In genomic region chr4:100428051-100428450, GRCh38 we compare ENCODE assay signal across 10 cellular contexts.
DNase-seq lines count a peak whose midpoint lies in the region; ATAC-seq and TF ChIP-seq lines count a peak whose summit lies in the region.
"Had no signal": no experiment of that assay in that cellular context is flagged by ENCODE, and none has a peak within 500 bp of the region (broad histone marks: within the 10 kb centered on the region; RNA-seq: fewer than 3 reads in every experiment).

No MANE protein-coding gene starts in this region.

- no peaks in the 10 kb centered on the region for H3K4me1 ChIP-seq in smooth muscle cell (ENCODE audit: low read depth)

- H3K9ac ChIP-seq in smooth muscle cell (ENCODE audit: low read depth) = no peak overlapping the region

- peak; percentile 61 for DNase-seq in HPDE6-E6E7 (ENCODE audit: extremely low spot score)
- peak; percentile 83 for DNase-seq in SKM-1 (lab: John Stamatoyannopoulos, UW; ENCODE audit: unreplicated experiment)
- DNase-seq in smooth muscle cell (lab: John Stamatoyannopoulos, UW; ENCODE audit: unreplicated experiment) = peak; percentile 2
- DNase-seq in NCI-H1694 treated with DMSO at 0.1 percent for 48 hours (lab: John Stamatoyannopoulos, UW) = no peak
- DNase-seq in activated effector memory CD4-positive, alpha-beta T cell treated with Interleukin-2 at 50 U/mL for 16 hours = no peak
- DNase-seq: activated CD8-positive, alpha-beta memory T cell treated with anti-CD3 and anti-CD28 coated beads, Interleukin-2, amount 10 ng/mL, durations not matched to agents 7 days and 5 days; DND-41; NCI-H510A had no signal

- peak overlapping the region; percentile 20 for H3K4me2 ChIP-seq in smooth muscle cell

- H3K27ac ChIP-seq in smooth muscle cell (ENCODE audit: low read depth) = peak overlapping the region; percentile 73

- no peaks in the 10 kb centered on the region for H4K20me1 ChIP-seq in smooth muscle cell (ENCODE audit: low read depth)

- H3K9me3 ChIP-seq in smooth muscle cell (replicated peaks; ENCODE audit: low read depth) = no peaks in the 10 kb centered on the region

- no peaks in the 10 kb centered on the region for H3K36me3 ChIP-seq in smooth muscle cell (ENCODE audit: low read depth)

- peaks cover 7% of the 10 kb centered on the region for H3F3A ChIP-seq in smooth muscle cell (ENCODE audit: low read depth)

- peak; percentile 99 for ATAC-seq in esophagus mucosa
- no peak for ATAC-seq in HG02642 (IDR thresholded peaks at IDR 0.05; ENCODE audit: poor library complexity, unreplicated experiment)
- ATAC-seq: activated CD8-positive, alpha-beta memory T cell treated with anti-CD3 and anti-CD28 coated beads, Interleukin-2, amount 10 ng/mL, durations not matched to agents 7 days and 5 days had no signal

- 17% methylated on average over 2 of the region's 2 CpGs for WGBS in smooth muscle cell (ENCODE audit: low lambda C conversion rate)

- TF ChIP-seq CTCF in smooth muscle cell (IDR thresholded peaks at IDR 0.05; ENCODE audit: borderline replicate concordance, insufficient read depth, poor library complexity, severe bottlenecking) = no peak

- no peak overlapping the region for H3K4me3 ChIP-seq in smooth muscle cell

- no peaks in the 10 kb centered on the region for H3K27me3 ChIP-seq in smooth muscle cell (ENCODE audit: low read depth)

- no peak overlapping the region for H2AFZ ChIP-seq in smooth muscle cell (ENCODE audit: low read depth)

- H3K79me2 ChIP-seq in smooth muscle cell (ENCODE audit: low read depth) = no peaks in the 10 kb centered on the region

Comparison
In these comparisons a context has a peak if more than half of its experiments do, and no peak if none do; other contexts are left out.
1. DNase-seq: peak in HPDE6-E6E7 (single experiment), SKM-1 (single experiment) and smooth muscle cell (single experiment); none in NCI-H1694 treated with DMSO at 0.1 percent for 48 hours (single experiment) and activated effector memory CD4-positive, alpha-beta T cell treated with Interleukin-2 at 50 U/mL for 16 hours (single experiment).